ENCODE assay signal across 18 cellular contexts in the genomic region with DNA sequence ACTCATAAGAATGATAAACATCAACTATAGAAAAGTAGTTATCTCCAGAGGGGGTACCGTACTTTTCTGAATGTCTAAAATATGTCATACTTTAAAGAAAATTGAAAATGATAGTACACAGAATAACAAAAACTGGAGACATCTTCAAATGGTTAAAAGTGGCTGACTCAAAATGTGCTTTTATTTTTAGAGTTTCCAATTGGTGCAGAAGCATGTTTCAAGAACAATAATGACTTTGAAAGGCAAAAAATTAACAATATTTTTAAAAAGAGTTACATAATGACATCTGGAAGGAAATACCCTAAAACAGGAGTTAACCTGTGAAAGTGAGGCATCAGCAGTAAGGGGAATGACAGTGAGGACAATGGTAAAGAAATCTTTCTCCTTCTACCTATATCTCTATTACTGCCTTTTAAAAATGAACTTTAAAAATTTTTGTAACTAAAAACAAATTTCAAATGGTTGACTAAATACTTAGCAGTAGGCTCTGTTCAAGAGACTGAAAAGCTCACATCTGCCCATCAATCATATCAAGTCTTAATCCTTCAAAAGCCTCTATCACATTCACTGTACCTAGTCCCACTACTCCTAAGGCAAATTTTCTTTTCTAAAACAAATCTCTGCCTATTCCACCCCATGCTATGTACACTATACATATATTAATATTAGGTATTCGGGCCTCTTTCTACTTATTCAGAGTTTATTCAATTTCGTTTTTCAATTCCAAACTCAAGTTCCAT. TPM values are rescaled to one million over a fixed set of nuclear protein-coding genes. Genes with fewer than 3 reads are reported as not detected.
DNase-seq lines count a peak whose midpoint lies in the region; ATAC-seq lines count a peak whose summit lies in the region.
"Had no signal": no experiment of that assay in that cellular context is flagged by ENCODE, and none has a peak within 500 bp of the region (broad histone marks: within the 10 kb centered on the region; RNA-seq: fewer than 3 reads in every experiment).

No MANE protein-coding gene starts in this region.

- no peaks in the 10 kb centered on the region for H3K27me3 Mint-ChIP-seq in T-helper 17 cell
- H3K27me3 Mint-ChIP-seq: stimulated activated naive CD8-positive, alpha-beta T cell treated with anti-CD3 and anti-CD28 coated beads, Interleukin-15, amount 100 ng/mL, for 72 hours had no signal

- peak; percentile 84 for ATAC-seq in GM18861 (IDR thresholded peaks at IDR 0.05; ENCODE audit: unreplicated experiment)
- peak; percentile 48 for ATAC-seq in GM21423 (IDR thresholded peaks at IDR 0.05; ENCODE audit: unreplicated experiment)
- ATAC-seq in HG02970 (IDR thresholded peaks at IDR 0.05; ENCODE audit: low FRiP score, unreplicated experiment), result peak; percentile 72
- ATAC-seq in HG03565 (IDR thresholded peaks at IDR 0.05; ENCODE audit: unreplicated experiment), result peak; percentile 82
- no peak for ATAC-seq in T-helper 17 cell
- ATAC-seq: stimulated activated naive CD8-positive, alpha-beta T cell treated with anti-CD3 and anti-CD28 coated beads, Interleukin-15, amount 100 ng/mL, for 72 hours had no signal

- no peaks in the 10 kb centered on the region for H3K4me1 Mint-ChIP-seq in T-helper 17 cell
- H3K4me1 Mint-ChIP-seq: stimulated activated naive CD8-positive, alpha-beta T cell treated with anti-CD3 and anti-CD28 coated beads, Interleukin-15, amount 100 ng/mL, for 72 hours had no signal

- no peak overlapping the region for H3K27ac ChIP-seq in caudate nucleus (ENCODE audit: low read depth, low read length)
- H3K27ac ChIP-seq: BLaER1 treated with 17β-estradiol and CSF1 and Interleukin-3, amounts not matched to agents 10 nM and 100 nM had no signal

- H3K27ac Mint-ChIP-seq in T-helper 17 cell, result no peak overlapping the region
- H3K27ac Mint-ChIP-seq: activated T-cell treated with anti-CD3 and anti-CD28 coated beads, Interleukin-2, amount 50 U/mL, for 72 hours; stimulated activated naive CD8-positive, alpha-beta T cell treated with anti-CD3 and anti-CD28 coated beads, Interleukin-15, amount 100 ng/mL, for 72 hours had no signal

- DNase-seq in caudate nucleus (lab: John Stamatoyannopoulos, UW) (no peak), NCI-H524 treated with DMSO at 0.1 percent for 48 hours (lab: John Stamatoyannopoulos, UW) (no peak), T-helper 17 cell (no peak), CD1c-positive myeloid dendritic cell (ENCODE audit: extremely low spot score) (no peak)
- DNase-seq: activated CD4-positive, alpha-beta T cell treated with anti-CD3 and anti-CD28 coated beads for 4 hours; activated T-cell treated with anti-CD3 and anti-CD28 coated beads, Interleukin-2, amount 50 U/mL, for 72 hours; effector CD8-positive, alpha-beta T cell; foreskin melanocyte; NCI-H1694; stimulated activated CD4-positive, alpha-beta T cell treated with anti-CD3 and anti-CD28 coated beads, Interleukin-4, amount 100 ng/mL, for 24 hours; stimulated activated naive CD8-positive, alpha-beta T cell treated with anti-CD3 and anti-CD28 coated beads, Interleukin-15, amount 100 ng/mL, for 72 hours; SW 1271 had no signal

- H3K9me3 ChIP-seq in T-helper 17 cell (ENCODE audit: control insufficient read depth, low read length, poor library complexity, severe bottlenecking), result no peaks in the 10 kb centered on the region

- no peak overlapping the region for H3K4me3 Mint-ChIP-seq in T-helper 17 cell
- H3K4me3 Mint-ChIP-seq: activated T-cell treated with anti-CD3 and anti-CD28 coated beads, Interleukin-2, amount 50 U/mL, for 72 hours; stimulated activated naive CD8-positive, alpha-beta T cell treated with anti-CD3 and anti-CD28 coated beads, Interleukin-15, amount 100 ng/mL, for 72 hours had no signal

- H3K36me3 Mint-ChIP-seq in T-helper 17 cell (ENCODE audit: low read depth), result no peaks in the 10 kb centered on the region

RNA-seq across cellular contexts. Expression of a gene that starts 3.0 kb away (rescaled TPM):
- not detected for total RNA-seq in T-helper 17 cell
- total RNA-seq: activated T-cell treated with anti-CD3 and anti-CD28 coated beads, Interleukin-2, amount 50 U/mL, for 72 hours had no signal

RNA-seq across cellular contexts. Expression of a gene that starts 55.6 kb away (rescaled TPM):
- total RNA-seq in T-helper 17 cell, result not detected
- total RNA-seq: activated T-cell treated with anti-CD3 and anti-CD28 coated beads, Interleukin-2, amount 50 U/mL, for 72 hours; H4 had no signal
